Comparison of ENCODE assay signal across 11 cellular contexts in genomic region chr4:21507439-21507838, GRCh38.
A peak's percentile ranks its signal among the peaks of the same experiment; 100 is the strongest.
DNase-seq lines count a peak whose midpoint lies in the region; ATAC-seq and TF ChIP-seq lines count a peak whose summit lies in the region.
"Had no signal": no experiment of that assay in that cellular context is flagged by ENCODE, and none has a peak within 500 bp of the region (broad histone marks: within the 10 kb centered on the region; RNA-seq: fewer than 3 reads in every experiment).

No MANE protein-coding gene starts in this region.

- TF ChIP-seq RAD21 in SK-N-SH (IDR thresholded peaks at IDR 0.05; ENCODE audit: low read length), result peak; percentile 52

- peaks cover 0 to 3% of the 10 kb centered on the region in 2 experiments; a peak in 1 of 4 replicates for H3K4me1 ChIP-seq in SK-N-SH (ENCODE audit: control insufficient read depth in 1 of 2, insufficient read depth in 2 of 2, low read depth in 1 of 2, low read length in 1 of 2)
- H3K4me1 ChIP-seq in CD4-positive, alpha-beta memory T cell (ENCODE audit: insufficient read depth, low read length), result no peaks in the 10 kb centered on the region

- no peak for TF ChIP-seq EP300 in SK-N-SH (IDR thresholded peaks at IDR 0.05; ENCODE audit: borderline replicate concordance in 1 of 2, low read depth in 1 of 2, low read length in 1 of 2)

- POLR2A ChIA-PET in SK-N-SH (lab: Yijun Ruan, JAX), result no interaction called here
- POLR2A ChIA-PET in CD4-positive, alpha-beta memory T cell (lab: Charles Lee; ENCODE audit: partially characterized antibody), result no interaction called here

- H2AFZ ChIP-seq in SK-N-SH (ENCODE audit: low read depth), result no peak overlapping the region

- no peak overlapping the region for H3K4me2 ChIP-seq in SK-N-SH

- no peaks in the 10 kb centered on the region for H3K36me3 ChIP-seq in SK-N-SH (replicated peaks in 1 of 2; ENCODE audit: control insufficient read depth in 1 of 2, insufficient read depth in 2 of 2, low read length in 1 of 2)
- no peaks in the 10 kb centered on the region for H3K36me3 ChIP-seq in CD4-positive, alpha-beta memory T cell (ENCODE audit: insufficient read depth, low read length)
- H3K36me3 ChIP-seq: neutrophil had no signal

- no peaks in the 10 kb centered on the region for H3K27me3 ChIP-seq in SK-N-SH (ENCODE audit: insufficient read depth)
- H3K27me3 ChIP-seq in CD4-positive, alpha-beta memory T cell (ENCODE audit: insufficient read depth, low read length), result no peaks in the 10 kb centered on the region
- H3K27me3 ChIP-seq: neutrophil had no signal

- H3K27ac ChIP-seq in SK-N-SH (ENCODE audit: low read depth in 2 of 2, low read length in 1 of 2), result no peak overlapping the region
- no peak overlapping the region for H3K27ac ChIP-seq in CD4-positive, alpha-beta memory T cell (ENCODE audit: low read depth, low read length)
- H3K27ac ChIP-seq: neutrophil had no signal

- no peaks in the 10 kb centered on the region for H3K36me3 Mint-ChIP-seq in immature natural killer cell
- no peaks in the 10 kb centered on the region for H3K36me3 Mint-ChIP-seq in CD4-positive, alpha-beta memory T cell

- H3K9ac ChIP-seq in SK-N-SH, result no peak overlapping the region

- ATAC-seq in HG02970 (IDR thresholded peaks at IDR 0.05; ENCODE audit: low FRiP score, unreplicated experiment), result peak; percentile 51

- no peak overlapping the region for H3K4me3 ChIP-seq in SK-N-SH (ENCODE audit: low read depth in 2 of 2, low read length in 1 of 2)
- no peak overlapping the region for H3K4me3 ChIP-seq in CD4-positive, alpha-beta memory T cell (ENCODE audit: low read length in 2 of 2)

- DNase-seq in DMS114 treated with DMSO at 0.1 percent for 48 hours (lab: John Stamatoyannopoulos, UW; ENCODE audit: unreplicated experiment), result peak; percentile 4
- DNase-seq in SK-N-SH, result peak; percentile 2
- peak; percentile 7 for DNase-seq in iPS-NIHi11 (ENCODE audit: low spot score)
- DNase-seq in NCI-H128 (lab: John Stamatoyannopoulos, UW; ENCODE audit: unreplicated experiment), result no peak
- DNase-seq in immature natural killer cell, result no peak
- DNase-seq in CD4-positive, alpha-beta memory T cell, result no peak
- DNase-seq in NCI-H1694 (lab: John Stamatoyannopoulos, UW), result no peak
- DNase-seq: activated T-cell treated with anti-CD3 and anti-CD28 coated beads, Interleukin-2, amount 50 U/mL, for 48 hours; stimulated activated CD8-positive, alpha-beta memory T cell treated with anti-CD3 and anti-CD28 coated beads, Interleukin-4, amount 100 ng/mL, for 48 hours had no signal

- H4K20me1 ChIP-seq in SK-N-SH (ENCODE audit: insufficient read depth), result no peaks in the 10 kb centered on the region

- no peaks in the 10 kb centered on the region for H3K9me2 ChIP-seq in SK-N-SH

- H3K4me1 Mint-ChIP-seq in immature natural killer cell, result no peaks in the 10 kb centered on the region
- no peaks in the 10 kb centered on the region for H3K4me1 Mint-ChIP-seq in CD4-positive, alpha-beta memory T cell

- CTCF ChIA-PET in SK-N-SH (lab: Yijun Ruan, JAX), result interaction anchor here (0.6 to 11.2 kb wide), 10 partner anchors 16 to 868 kb away, joined by 3 to 234 read pairs (median 3); no protein-coding TSS in a partner anchor
- CTCF ChIA-PET in CD4-positive, alpha-beta memory T cell (lab: Charles Lee; ENCODE audit: partially characterized antibody), result no interaction called here

- no peak overlapping the region for H3K27ac Mint-ChIP-seq in immature natural killer cell
- H3K27ac Mint-ChIP-seq in CD4-positive, alpha-beta memory T cell, result no peak overlapping the region

- WGBS in SK-N-SH (ENCODE audit: low lambda C conversion rate), result 42% methylated on average over 4 of the region's 4 CpGs

- no peaks in the 10 kb centered on the region for H3K9me3 ChIP-seq in SK-N-SH
- H3K9me3 ChIP-seq in CD4-positive, alpha-beta memory T cell (ENCODE audit: control insufficient read depth in 1 of 2, low read length in 2 of 2), result no peaks in the 10 kb centered on the region
- H3K9me3 ChIP-seq: neutrophil had no signal

- no peaks in the 10 kb centered on the region for H3F3A ChIP-seq in SK-N-SH (replicated peaks; ENCODE audit: insufficient read depth)

- H3K9me3 Mint-ChIP-seq in immature natural killer cell, result peaks cover 0 to 7% (median 0%) of the 10 kb centered on the region in 6 donors
- H3K9me3 Mint-ChIP-seq in CD4-positive, alpha-beta memory T cell, result peaks cover 0 to 5% (median 2%) of the 10 kb centered on the region in 8 donors

- TF ChIP-seq CTCF in SK-N-SH (IDR thresholded peaks at IDR 0.05), result peak; percentile 50

- H3K4me3 Mint-ChIP-seq in immature natural killer cell, result no peak overlapping the region
- no peak overlapping the region for H3K4me3 Mint-ChIP-seq in CD4-positive, alpha-beta memory T cell

- H3K79me2 ChIP-seq in SK-N-SH (ENCODE audit: insufficient read depth), result no peaks in the 10 kb centered on the region

- intact Hi-C loops in CD4-positive, alpha-beta memory T cell (cut with micrococcal nuclease), result no loop called here

- H3K27me3 Mint-ChIP-seq in immature natural killer cell (ENCODE audit: low read depth in 3 of 3), result peaks cover 0 to 3% (median 2%) of the 10 kb centered on the region in 3 donors
- H3K27me3 Mint-ChIP-seq in CD4-positive, alpha-beta memory T cell, result no peaks in the 10 kb centered on the region

TF ChIP-seq in SK-N-SH, 30 proteins besides CTCF, POLR2A, EP300 and RAD21:
- TF ChIP-seq MXI1 (IDR thresholded peaks at IDR 0.05; ENCODE audit: low read depth, low read length) (no peak), SMC3 (IDR thresholded peaks at IDR 0.05; ENCODE audit: low read depth, low read length) (0 out of 2 replicates have a peak, but pooled peaks have one; percentile 21)

Comparison
In these comparisons a context has a peak if more than half of its experiments do, and no peak if none do; other contexts are left out.
1. DNase-seq: peak in DMS114 treated with DMSO at 0.1 percent for 48 hours (single experiment), SK-N-SH (single experiment) and iPS-NIHi11 (single experiment); none in NCI-H128 (single experiment), immature natural killer cell (0 of 3), CD4-positive, alpha-beta memory T cell (0 of 5) and NCI-H1694 (single experiment).